In the genomic region with DNA sequence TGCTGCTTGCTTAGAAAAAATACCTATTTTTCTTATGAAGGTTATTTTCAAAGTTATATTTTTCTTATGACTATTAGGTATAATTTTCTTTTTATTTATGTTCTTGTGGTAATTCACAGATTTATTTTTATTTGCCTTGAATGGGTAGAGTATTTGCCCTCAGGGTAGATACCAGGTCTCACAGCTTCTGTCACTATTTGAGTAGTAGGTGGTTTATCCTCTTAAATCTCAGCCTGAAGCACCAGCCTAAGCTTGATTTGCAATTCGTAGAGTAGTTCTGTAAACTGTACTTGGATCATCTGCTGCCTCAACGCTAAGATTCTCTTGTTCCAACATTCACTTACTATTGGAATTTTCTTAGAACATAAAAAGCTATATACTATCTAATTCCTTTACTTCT, we compare ENCODE assay signal across 17 cellular contexts.
DNase-seq lines count a peak whose midpoint lies in the region; ATAC-seq, FAIRE-seq and TF ChIP-seq lines count a peak whose summit lies in the region.
"Had no signal": no experiment of that assay in that cellular context is flagged by ENCODE, and none has a peak within 500 bp of the region (broad histone marks: within the 10 kb centered on the region; RNA-seq: fewer than 3 reads in every experiment).

No MANE protein-coding gene starts in this region.

- H3K27me3 Mint-ChIP-seq in mesothelial cell of epicardium (ENCODE audit: low read depth), result no peaks in the 10 kb centered on the region
- H3K27me3 Mint-ChIP-seq: B cell; CD4-positive, alpha-beta T cell had no signal

- H3K27ac ChIP-seq in SK-N-MC (no peak overlapping the region), upper lobe of right lung (no peak overlapping the region)

- H3K9me3 ChIP-seq in SK-N-MC (ENCODE audit: low read depth, low read length) (no peaks in the 10 kb centered on the region), upper lobe of right lung (no peaks in the 10 kb centered on the region)
- H3K9me3 ChIP-seq: HAP-1 had no signal

- H3K9ac ChIP-seq in SK-N-MC (ENCODE audit: insufficient read length), result no peak overlapping the region

- H3K27ac Mint-ChIP-seq in mesothelial cell of epicardium, result peak overlapping the region; percentile 43
- H3K27ac Mint-ChIP-seq: B cell; CD4-positive, alpha-beta T cell had no signal

- no peaks in the 10 kb centered on the region for H3K27me3 ChIP-seq in upper lobe of right lung

- H3K4me3 Mint-ChIP-seq in mesothelial cell of epicardium, result no peak overlapping the region
- H3K4me3 Mint-ChIP-seq: B cell; CD4-positive, alpha-beta T cell had no signal

- TF ChIP-seq CTCF in mesothelial cell of epicardium (IDR thresholded peaks at IDR 0.05; ENCODE audit: unreplicated experiment) (no peak), upper lobe of right lung (IDR thresholded peaks at IDR 0.05) (no peak)

- DNase-seq in NCI-H69 (lab: John Stamatoyannopoulos, UW) (peak; percentile 68), SK-N-MC (ENCODE audit: low read depth, low spot score) (peak; percentile 44), mesothelial cell of epicardium (ENCODE audit: low spot score in 2 of 2, unreplicated experiment in 2 of 2) (no peak), mesenteric fat pad (ENCODE audit: low spot score) (no peak), upper lobe of right lung (no peak), NCI-H1694 (lab: John Stamatoyannopoulos, UW) (no peak)
- DNase-seq: C1 segment of cervical spinal cord; CD4-positive, alpha-beta T cell; DMS153; DMS79 treated with DMSO at 0.1 percent for 48 hours; EL; GDM1 had no signal

- H3K36me3 ChIP-seq in SK-N-MC (ENCODE audit: insufficient read depth, low read length), result no peaks in the 10 kb centered on the region
- H3K36me3 ChIP-seq in upper lobe of right lung, result no peaks in the 10 kb centered on the region
- H3K36me3 ChIP-seq: HAP-1 had no signal

- no peaks in the 10 kb centered on the region for H3K4me1 ChIP-seq in upper lobe of right lung

- H3K36me3 Mint-ChIP-seq in mesothelial cell of epicardium, result no peaks in the 10 kb centered on the region

- peaks cover 31% of the 10 kb centered on the region for H3K4me1 Mint-ChIP-seq in mesothelial cell of epicardium
- H3K4me1 Mint-ChIP-seq: B cell had no signal

- ATAC-seq in upper lobe of right lung, result no peak

- intact Hi-C loops in upper lobe of right lung (cut with DNase I), result no loop called here

- H3K4me3 ChIP-seq in SK-N-MC (no peak overlapping the region), upper lobe of right lung (no peak overlapping the region)
- H3K4me3 ChIP-seq: HAP-1 had no signal

- H3K9me3 Mint-ChIP-seq in mesothelial cell of epicardium, result peaks cover 11% of the 10 kb centered on the region

- FAIRE-seq in G401.6 (lab: Jason Lieb, UNC), result peak; percentile 31
- FAIRE-seq: GM12892, H1 had no signal

Comparison
In these comparisons a context has a peak if more than half of its experiments do, and no peak if none do; other contexts are left out.
1. DNase-seq: peak in NCI-H69 (single experiment) and SK-N-MC (single experiment); none in mesothelial cell of epicardium (0 of 2), mesenteric fat pad (single experiment), upper lobe of right lung (single experiment) and NCI-H1694 (single experiment).